ENCODE assay signal across 8 cellular contexts in the genomic region with DNA sequence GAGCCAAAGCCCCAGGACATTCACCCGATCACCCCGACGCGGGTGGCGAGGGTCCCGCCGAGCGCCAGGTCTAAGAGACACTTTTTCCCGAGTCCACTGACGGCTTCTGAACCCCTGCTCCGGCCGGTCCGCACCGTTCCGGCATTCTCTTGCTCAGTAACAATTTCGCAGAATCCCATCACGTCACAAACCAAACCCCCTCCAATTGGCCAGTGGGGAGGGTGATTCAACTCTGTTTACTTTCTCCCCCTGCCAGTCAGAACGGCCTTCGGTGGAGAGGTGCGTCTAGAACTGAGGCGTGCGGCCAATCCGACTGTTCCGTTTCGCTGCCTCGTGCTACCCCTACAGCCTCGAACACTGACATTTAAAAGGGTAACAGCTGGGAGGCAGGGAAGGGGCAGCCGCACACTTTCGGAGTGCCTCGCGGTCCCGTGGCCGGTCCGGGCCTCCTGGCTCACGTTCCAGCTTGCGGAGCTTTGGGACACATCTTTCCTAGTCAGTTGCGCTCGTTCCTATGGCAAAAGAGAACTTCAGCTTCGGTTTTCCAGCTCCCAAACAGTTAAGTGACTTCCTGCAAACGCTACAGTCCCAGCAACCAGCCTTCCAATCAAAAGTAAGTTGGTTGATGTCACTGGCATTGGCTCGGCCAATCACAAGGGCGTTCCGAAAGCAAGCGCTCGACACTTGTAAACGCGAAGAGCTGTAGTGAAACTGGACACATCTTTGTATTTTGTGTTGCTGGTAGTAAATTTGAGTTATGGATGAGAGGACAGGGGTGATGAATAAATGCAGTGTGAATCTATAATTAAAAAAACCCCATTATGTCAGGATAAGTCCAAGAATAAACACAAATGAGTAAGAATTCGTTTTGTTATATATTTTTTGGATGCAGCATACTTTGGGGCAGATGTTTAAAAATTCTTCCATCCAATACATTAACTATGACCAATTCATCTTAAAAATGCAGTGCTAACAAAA.
DNase-seq lines count a peak whose midpoint lies in the region; ATAC-seq and TF ChIP-seq lines count a peak whose summit lies in the region.

TSS of gene KLF9 (minus strand) at position 860 of the 978 bp plus-strand sequence. CDS start 1,294 bp downstream, outside the sequence.

- no peak for TF ChIP-seq CTCF in AG04449 (IDR thresholded peaks at IDR 0.05; ENCODE audit: insufficient read depth, low read length, missing control alignments)

- ATAC-seq in GM18907 (IDR thresholded peaks at IDR 0.05; ENCODE audit: unreplicated experiment), result peak; percentile 79
- peak; percentile 58 for ATAC-seq in HG03139 (IDR thresholded peaks at IDR 0.05; ENCODE audit: unreplicated experiment)

- POLR2A ChIA-PET in AG04449 (lab: Yijun Ruan, JAX), result interaction anchor here (0.6 to 0.9 kb wide), 3 partner anchors 70 to 1291 kb away, joined by 3 to 4 read pairs (median 4); no protein-coding TSS in a partner anchor

- DNase-seq in AG04449 (ENCODE audit: low read depth, low spot score) (peak; percentile 93), NCI-H446 (lab: John Stamatoyannopoulos, UW) (peak; percentile 86 to 88), cerebellar cortex (ENCODE audit: low spot score) (peak; percentile 99), islet precursor cell (peak; percentile 90)
- peak; percentile 81 for DNase-seq in activated CD4-positive, CD25-positive, alpha-beta regulatory T cell treated with anti-CD3 and anti-CD28 coated beads, Interleukin-2, amount 50 U/mL, for 72 hours
- DNase-seq in stimulated activated CD4-positive, alpha-beta T cell treated with anti-CD3 and anti-CD28 coated beads, Interleukin-12 subunit alpha, Interleukin-12 subunit beta, amount 100 ng/mL, for 4 hours, result peak; percentile 77

- peak within 1 kb of the TSS; percentile 91 for H3K4me3 ChIP-seq in AG04449 (ENCODE audit: low read depth, low read length)

- CTCF ChIA-PET in AG04449 (lab: Yijun Ruan, JAX), result interaction anchor here (0.8 to 2.2 kb wide), 3 partner anchors 71 to 228 kb away, joined by 3 to 17 read pairs (median 7); no protein-coding TSS in a partner anchor

Comparison
In these comparisons a context has a peak if more than half of its experiments do, and no peak if none do; other contexts are left out.
1. Peak in every context shown above with its lines: DNase-seq, ATAC-seq and H3K4me3 ChIP-seq.